ENCODE assay signal across 8 cellular contexts in genomic region chr5:91379602-91380490, GRCh38. TPM values are rescaled to one million over a fixed set of nuclear protein-coding genes. Genes with fewer than 3 reads are reported as not detected.
A peak's percentile ranks its signal among the peaks of the same experiment; 100 is the strongest.
DNase-seq lines count a peak whose midpoint lies in the region; ATAC-seq and TF ChIP-seq lines count a peak whose summit lies in the region.

No MANE protein-coding gene starts in this region.

- intact Hi-C loops in activated B cell treated with CpG ODN at 0.5 μM for 24 hours (cut with micrococcal nuclease): loop anchor here (1.0 to 2.0 kb wide), 5 partner anchors 19 to 971 kb away; partner anchors contain the start of genes CETN3 and LYSMD3
- intact Hi-C loops in spleen (cut with DNase I; ENCODE audit: low total_unique reads): loop anchor here (10.0 kb wide), 1 partner anchor 445 kb away; no protein-coding TSS in a partner anchor

- TF ChIP-seq CTCF in AG04449 (IDR thresholded peaks at IDR 0.05; ENCODE audit: insufficient read depth, low read length, missing control alignments): no peak
- TF ChIP-seq CTCF in activated B cell treated with CpG ODN at 0.5 μM for 24 hours (IDR thresholded peaks at IDR 0.05): no peak
- TF ChIP-seq CTCF in spleen (IDR thresholded peaks at IDR 0.05 in 8 of 11, conservative IDR thresholded peaks at IDR 0.05 in 3 of 11): peak in 2 of 11 experiments; percentile 5 to 21

- peak overlapping the region; percentile 86 for H3K4me3 ChIP-seq in AG04449 (ENCODE audit: low read depth, low read length)
- H3K4me3 ChIP-seq in spleen: peak overlapping the region; percentile 47 to 78 (median 62)

- H3K27me3 ChIP-seq in spleen (replicated peaks in 1 of 7): no peaks in the 10 kb centered on the region

- H3K27ac Mint-ChIP-seq in activated B cell treated with CpG ODN at 0.5 μM for 24 hours: peak overlapping the region; percentile 100

- H3K4me1 ChIP-seq in spleen: peaks cover 18 to 65% (median 45%) of the 10 kb centered on the region in 6 donors

- peak overlapping the region; percentile 100 for H3K27ac ChIP-seq in caudate nucleus (ENCODE audit: low read depth, low read length)
- H3K27ac ChIP-seq in spleen: peak overlapping the region; percentile 93 to 100 (median 99)

- POLR2A ChIA-PET in AG04449 (lab: Yijun Ruan, JAX) (interaction anchor here (1.2 to 2.1 kb wide), 2 partner anchors 99 to 252 kb away, joined by 5 to 14 read pairs; no protein-coding TSS in a partner anchor), activated B cell treated with CpG ODN at 0.5 μM for 24 hours (lab: Charles Lee) (interaction anchor here (0.6 to 6.1 kb wide), 18 partner anchors 12 to 1927 kb away, joined by 3 to 194 read pairs (median 4); partner anchors contain the start of genes LYSMD3, MBLAC2 and POLR3G)

- TF ChIP-seq POLR2A in spleen (IDR thresholded peaks at IDR 0.05): peak in 2 of 3 donors; percentile 72

- DNase-seq in AG04449 (ENCODE audit: low read depth, low spot score) (no peak), NCI-H2227 treated with DMSO at 0.1 percent for 48 hours (lab: John Stamatoyannopoulos, UW) (peak; percentile 89), activated B cell treated with CpG ODN at 0.5 μM for 24 hours (peak; percentile 98), caudate nucleus (lab: John Stamatoyannopoulos, UW) (peak in 60 of 61 donors; percentile 27 to 98 (median 86)), iris pigment epithelial cell (ENCODE audit: low read depth) (peak; percentile 88), spleen (peak; percentile 100)

- H3K36me3 Mint-ChIP-seq in activated B cell treated with CpG ODN at 0.5 μM for 24 hours (ENCODE audit: low read depth): peaks cover 64% of the 10 kb centered on the region

- no peaks in the 10 kb centered on the region for H3K9me3 ChIP-seq in spleen

- CTCF ChIA-PET in AG04449 (lab: Yijun Ruan, JAX): interaction anchor here (2.1 kb wide), 2 partner anchors 278 to 447 kb away, joined by 4 to 14 read pairs; no protein-coding TSS in a partner anchor
- CTCF ChIA-PET in activated B cell treated with CpG ODN at 0.5 μM for 24 hours (lab: Charles Lee): no interaction called here

- H3K4me3 Mint-ChIP-seq in activated B cell treated with CpG ODN at 0.5 μM for 24 hours: peak overlapping the region; percentile 97

- H3K27me3 Mint-ChIP-seq in activated B cell treated with CpG ODN at 0.5 μM for 24 hours: no peaks in the 10 kb centered on the region

- H3K36me3 ChIP-seq in spleen: peaks cover 0 to 36% (median 27%) of the 10 kb centered on the region in 6 donors

- WGBS in spleen, 5 donors: 0 to 1% (median 0%) methylated on average over 26 to 73 of the region's 73 CpGs

- H3K4me1 Mint-ChIP-seq in activated B cell treated with CpG ODN at 0.5 μM for 24 hours: peaks cover 36% of the 10 kb centered on the region

- peak; percentile 67 for ATAC-seq in GM18909 (IDR thresholded peaks at IDR 0.05; ENCODE audit: poor library complexity, unreplicated experiment)
- peak; percentile 48 for ATAC-seq in HG03159 (IDR thresholded peaks at IDR 0.05; ENCODE audit: unreplicated experiment)
- peak; percentile 54 for ATAC-seq in activated B cell treated with CpG ODN at 0.5 μM for 24 hours (ENCODE audit: low read depth)

- no peaks in the 10 kb centered on the region for H3K9me3 Mint-ChIP-seq in activated B cell treated with CpG ODN at 0.5 μM for 24 hours

RNA-seq across cellular contexts. Expression of gene ARRDC3, which starts 3.3 kb away (rescaled TPM):
- total RNA-seq in activated B cell treated with CpG ODN at 0.5 μM for 24 hours (56.3 and 65.3 TPM in 2 replicates), spleen (100 to 1,000 TPM in 1 of 7 donors, 10 to 100 TPM in 6; 32.5 to 124 (median 52.8) TPM)
- polyA plus RNA-seq in spleen: 10 to 100 TPM; 13.7 to 36.2 (median 15.5) TPM
